ENCODE assay signal across 19 cellular contexts in genomic region chr7:80309971-80310549, GRCh38.
"Had no signal": no experiment of that assay in that cellular context is flagged by ENCODE, and none has a peak within 500 bp of the region (broad histone marks: within the 10 kb centered on the region; RNA-seq: fewer than 3 reads in every experiment).

No MANE protein-coding gene starts in this region.

- H3K27ac ChIP-seq: colonic mucosa, lower lobe of right lung, suprapubic skin, transverse colon, uterus had no signal

- DNase-seq: activated CD8-positive, alpha-beta memory T cell treated with anti-CD3 and anti-CD28 coated beads, Interleukin-2, amount 50 U/mL, for 4 hours; activated naive CD8-positive, alpha-beta T cell treated with anti-CD3 and anti-CD28 coated beads, Interleukin-2, amount 10 ng/mL, durations not matched to agents 7 days and 5 days; central memory CD4-positive, alpha-beta T cell; colonic mucosa; erythroblast; foreskin melanocyte; glutamatergic neuron; hippocampal formation; islet precursor cell; left colon; lower lobe of right lung; occipital lobe; retina; stimulated activated naive CD8-positive, alpha-beta T cell treated with anti-CD3 and anti-CD28 coated beads, Interleukin-15, amount 100 ng/mL, for 72 hours; transverse colon; uterus had no signal

- H3K4me3 ChIP-seq: colonic mucosa, lower lobe of right lung, suprapubic skin, transverse colon, uterus had no signal

- H3K4me1 ChIP-seq: colonic mucosa, uterus had no signal

- H3K9me3 ChIP-seq: colonic mucosa, lower lobe of right lung, suprapubic skin, transverse colon, uterus had no signal

- ATAC-seq: left colon, lower lobe of right lung had no signal

- H3K27ac Mint-ChIP-seq: activated naive CD8-positive, alpha-beta T cell treated with anti-CD3 and anti-CD28 coated beads, Interleukin-2, amount 10 ng/mL, durations not matched to agents 7 days and 5 days; activated T-helper 1 cell treated with anti-CD3 and anti-CD28 coated beads, Interleukin-12 subunit alpha, Interleukin-12 subunit beta, Interleukin-2, Interleukin-4 antibody, amounts not matched to agents 30 ng/mL and 10 ng/mL and 1 ng/mL, durations not matched to agents 14 hours and 24 hours and 36 hours had no signal

- H3K27me3 Mint-ChIP-seq: activated naive CD8-positive, alpha-beta T cell treated with anti-CD3 and anti-CD28 coated beads, Interleukin-2, amount 10 ng/mL, durations not matched to agents 7 days and 5 days; brain; stimulated activated naive CD8-positive, alpha-beta T cell treated with anti-CD3 and anti-CD28 coated beads, Interleukin-15, amount 100 ng/mL, for 72 hours had no signal

- H3K4me3 Mint-ChIP-seq: activated naive CD8-positive, alpha-beta T cell treated with anti-CD3 and anti-CD28 coated beads, Interleukin-2, amount 10 ng/mL, durations not matched to agents 7 days and 5 days; activated T-helper 1 cell treated with anti-CD3 and anti-CD28 coated beads, Interleukin-12 subunit alpha, Interleukin-12 subunit beta, Interleukin-2, Interleukin-4 antibody, amounts not matched to agents 30 ng/mL and 10 ng/mL and 1 ng/mL, durations not matched to agents 14 hours and 24 hours and 36 hours; brain; stimulated activated naive CD8-positive, alpha-beta T cell treated with anti-CD3 and anti-CD28 coated beads, Interleukin-15, amount 100 ng/mL, for 72 hours had no signal

- H3K36me3 ChIP-seq: colonic mucosa, lower lobe of right lung, suprapubic skin, transverse colon, uterus had no signal

- H3K27me3 ChIP-seq: colonic mucosa, suprapubic skin, transverse colon, uterus had no signal

- H3K9me3 Mint-ChIP-seq: brain had no signal

- H3K36me3 Mint-ChIP-seq: activated naive CD8-positive, alpha-beta T cell treated with anti-CD3 and anti-CD28 coated beads, Interleukin-2, amount 10 ng/mL, durations not matched to agents 7 days and 5 days; brain had no signal
